Comparison of ENCODE assay signal across 19 cellular contexts in the genomic region with DNA sequence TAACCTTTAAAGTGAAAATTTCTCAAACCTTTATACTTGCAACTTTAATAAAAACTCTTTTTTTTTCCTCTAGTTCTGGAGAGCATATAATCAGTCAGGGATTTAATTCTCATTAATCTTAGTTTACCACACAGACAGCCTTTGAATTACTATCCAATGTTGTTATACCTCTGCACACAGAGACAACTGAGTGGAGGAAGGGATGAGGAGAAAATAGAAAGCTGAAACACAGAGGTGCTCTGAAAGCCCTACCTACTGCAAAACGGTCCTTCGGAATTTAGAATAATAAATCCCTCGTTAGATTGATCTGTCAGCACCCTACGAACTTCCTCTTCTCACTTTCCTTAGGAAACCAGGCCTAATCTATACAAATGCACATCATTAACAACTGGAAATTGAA.
DNase-seq lines count a peak whose midpoint lies in the region; ATAC-seq, FAIRE-seq and TF ChIP-seq lines count a peak whose summit lies in the region.
"Had no signal": no experiment of that assay in that cellular context is flagged by ENCODE, and none has a peak within 500 bp of the region (broad histone marks: within the 10 kb centered on the region; RNA-seq: fewer than 3 reads in every experiment).

No MANE protein-coding gene starts in this region.

- H3K27ac Mint-ChIP-seq in nephron = peak overlapping the region in 2 of 3 experiments; percentile 17 to 45
- H3K27ac Mint-ChIP-seq in natural killer cell treated with Interleukin-12 subunit alpha and Interleukin-12 subunit beta and Interleukin-15 and Interleukin-18, amount 100 ng/mL, for 72 hours = no peak overlapping the region
- H3K27ac Mint-ChIP-seq: CD4-positive, CD25-positive, alpha-beta regulatory T cell had no signal

- no peaks in the 10 kb centered on the region for H3K27me3 Mint-ChIP-seq in nephron (ENCODE audit: low read depth)
- peaks cover 18 to 30% of the 10 kb centered on the region in 2 donors for H3K27me3 Mint-ChIP-seq in natural killer cell treated with Interleukin-12 subunit alpha and Interleukin-12 subunit beta and Interleukin-15 and Interleukin-18, amount 100 ng/mL, for 72 hours
- H3K27me3 Mint-ChIP-seq: CD4-positive, CD25-positive, alpha-beta regulatory T cell had no signal

- H4K20me1 ChIP-seq in K562 (replicated peaks; ENCODE audit: control insufficient read depth, insufficient read depth, low read length) = no peaks in the 10 kb centered on the region

- TF ChIP-seq CTCF in heart right ventricle (IDR thresholded peaks at IDR 0.05) (no peak), K562 (IDR thresholded peaks at IDR 0.05 in 2 of 3, conservative IDR thresholded peaks at IDR 0.05 in 1 of 3; ENCODE audit: insufficient read depth in 2 of 3, low read depth in 1 of 3, low read length in 3 of 3) (no peak), nephron (IDR thresholded peaks at IDR 0.05; ENCODE audit: unreplicated experiment in 3 of 3) (no peak)

- TF ChIP-seq EP300 in K562 (IDR thresholded peaks at IDR 0.05; ENCODE audit: low read length) = no peak

- DNase-seq in heart right ventricle = no peak
- DNase-seq in cardiac septum (ENCODE audit: low spot score) = no peak
- no peak for DNase-seq in K562 (ENCODE audit: extremely low read depth in 1 of 4, low spot score in 3 of 4)
- no peak for DNase-seq in GM12892 (ENCODE audit: insufficient read length)
- DNase-seq in natural killer cell treated with Interleukin-12 subunit alpha and Interleukin-12 subunit beta and Interleukin-15 and Interleukin-18, amount 100 ng/mL, for 72 hours (ENCODE audit: low spot score) = no peak
- no peak for DNase-seq in stimulated activated CD4-positive, alpha-beta T cell treated with anti-CD3 and anti-CD28 coated beads, Interleukin-1b, Interleukin-23, amount 100 ng/mL, for 48 hours
- DNase-seq: CD4-positive, CD25-positive, alpha-beta regulatory T cell; DMS79 treated with DMSO at 0.1 percent for 48 hours; H9; NCI-H1105; NCI-H146; NCI-H2081; NCI-H446; NCI-H526; SHP77 treated with DMSO at 0.1 percent for 48 hours had no signal

- H3K9ac ChIP-seq in K562 (ENCODE audit: insufficient read depth in 1 of 2, low read depth in 2 of 2, low read length in 2 of 2) = no peak overlapping the region
- H3K9ac ChIP-seq: KMS-11 had no signal

- H3K4me3 Mint-ChIP-seq in nephron = no peak overlapping the region
- H3K4me3 Mint-ChIP-seq in natural killer cell treated with Interleukin-12 subunit alpha and Interleukin-12 subunit beta and Interleukin-15 and Interleukin-18, amount 100 ng/mL, for 72 hours = no peak overlapping the region
- H3K4me3 Mint-ChIP-seq: CD4-positive, CD25-positive, alpha-beta regulatory T cell; H9 had no signal

- TF ChIP-seq RAD21 in K562 (CRISPR knock-in tag; conservative IDR thresholded peaks at IDR 0.05 in 1 of 2, IDR thresholded peaks at IDR 0.05 in 1 of 2) = no peak

- H3K36me3 Mint-ChIP-seq in nephron (ENCODE audit: low read depth) = no peaks in the 10 kb centered on the region
- no peaks in the 10 kb centered on the region for H3K36me3 Mint-ChIP-seq in natural killer cell treated with Interleukin-12 subunit alpha and Interleukin-12 subunit beta and Interleukin-15 and Interleukin-18, amount 100 ng/mL, for 72 hours
- H3K36me3 Mint-ChIP-seq: CD4-positive, CD25-positive, alpha-beta regulatory T cell had no signal

- H3K4me1 Mint-ChIP-seq in nephron = peaks cover 15% of the 10 kb centered on the region
- H3K4me1 Mint-ChIP-seq in natural killer cell treated with Interleukin-12 subunit alpha and Interleukin-12 subunit beta and Interleukin-15 and Interleukin-18, amount 100 ng/mL, for 72 hours (ENCODE audit: low read depth in 2 of 2) = no peaks in the 10 kb centered on the region
- H3K4me1 Mint-ChIP-seq: CD4-positive, CD25-positive, alpha-beta regulatory T cell had no signal

- ATAC-seq in heart right ventricle = peak in 4 of 8 donors; percentile 30 to 64 (median 58)
- ATAC-seq in K562 = no peak
- no peak for ATAC-seq in natural killer cell treated with Interleukin-12 subunit alpha and Interleukin-12 subunit beta and Interleukin-15 and Interleukin-18, amount 100 ng/mL, for 72 hours

- H3K9me1 ChIP-seq in K562 (ENCODE audit: control insufficient read depth, insufficient read depth, low read length) = no peaks in the 10 kb centered on the region

- 14 to 32% methylated on average over 4 of the region's 4 CpGs for WGBS in heart right ventricle, 2 donors
- 0% methylated on average over 4 of the region's 4 CpGs for WGBS in K562 (ENCODE audit: insufficient coverage, low coverage, missing lambda C conversion rate)

- H3K4me1 ChIP-seq in heart right ventricle (peaks cover 0 to 63% (median 40%) of the 10 kb centered on the region in 9 donors), K562 (replicated peaks in 1 of 2; ENCODE audit: control insufficient read depth in 2 of 2, insufficient read depth in 2 of 2, low read length in 2 of 2) (no peaks in the 10 kb centered on the region)

- H3K4me3 ChIP-seq in heart right ventricle (peak overlapping the region in 2 of 10 donors; percentile 6 to 9), K562 (no peak overlapping the region)
- H3K4me3 ChIP-seq: SK-N-MC had no signal

- in situ Hi-C loops in K562 (cut with MboI) = no loop called here

- no peaks in the 10 kb centered on the region for H3K9me3 Mint-ChIP-seq in nephron
- H3K9me3 Mint-ChIP-seq in natural killer cell treated with Interleukin-12 subunit alpha and Interleukin-12 subunit beta and Interleukin-15 and Interleukin-18, amount 100 ng/mL, for 72 hours = no peaks in the 10 kb centered on the region
- H3K9me3 Mint-ChIP-seq: H9 had no signal

- no peak overlapping the region for H2AFZ ChIP-seq in K562 (ENCODE audit: low read depth, low read length)

- CTCF ChIA-PET in K562 (lab: Yijun Ruan, JAX; ENCODE audit: low intra/inter-chr PET ratio) = no interaction called here

- TF ChIP-seq POLR2A in K562 (conservative IDR thresholded peaks at IDR 0.05) = no peak
- TF ChIP-seq POLR2A in GM12892 (IDR thresholded peaks at IDR 0.05; ENCODE audit: low read depth, low read length) = no peak

- no peaks in the 10 kb centered on the region for H3K36me3 ChIP-seq in heart right ventricle
- H3K36me3 ChIP-seq in K562 (ENCODE audit: control insufficient read depth, insufficient read depth, low read length) = no peaks in the 10 kb centered on the region

- BruUV-seq in K562 (replicated peaks; lab: Mats Ljungman, UMichigan) = no TSS peak

- intact Hi-C loops in heart right ventricle (cut with DNase I) (no loop called here), cardiac septum (cut with DNase I) (no loop called here), K562 (cut with micrococcal nuclease) (no loop called here)

- H3K4me2 ChIP-seq in K562 (ENCODE audit: insufficient read depth, low read length) = no peak overlapping the region
- H3K4me2 ChIP-seq: KMS-11 had no signal

- H3K27me3 ChIP-seq in heart right ventricle (no peaks in the 10 kb centered on the region), K562 (ENCODE audit: control insufficient read depth in 2 of 2, insufficient read depth in 2 of 2, low read length in 2 of 2) (no peaks in the 10 kb centered on the region)

- POLR2A ChIA-PET in K562 (lab: Yijun Ruan, JAX) = no interaction called here

- H3K9me3 ChIP-seq in heart right ventricle (no peaks in the 10 kb centered on the region), K562 (replicated peaks; ENCODE audit: control insufficient read depth, insufficient read depth, low read depth, low read length) (no peaks in the 10 kb centered on the region)

- no peaks in the 10 kb centered on the region for H3K79me2 ChIP-seq in K562 (ENCODE audit: control insufficient read depth, insufficient read depth, low read length)

- FAIRE-seq in K562 (lab: Jason Lieb, UNC) = no peak
- FAIRE-seq in GM12892 (lab: Jason Lieb, UNC) = no peak
- FAIRE-seq: GM12891 had no signal

- H3K27ac ChIP-seq in heart right ventricle (peak overlapping the region in 8 of 10 donors; percentile 16 to 62 (median 36)), K562 (ENCODE audit: extremely low read depth, low read depth, low read length) (no peak overlapping the region)
- H3K27ac ChIP-seq: KMS-11, SK-N-MC had no signal

TF ChIP-seq in K562, 482 proteins besides CTCF, POLR2A, EP300 and RAD21:
- TF ChIP-seq MEIS2 (IDR thresholded peaks at IDR 0.05; ENCODE audit: partially characterized antibody) (peak; percentile 17), NFIC (IDR thresholded peaks at IDR 0.05) (no peak)

Comparison
In these comparisons a context has a peak if more than half of its experiments do, and no peak if none do; other contexts are left out.
1. H3K27ac Mint-ChIP-seq: peak in nephron (2 of 3); none in natural killer cell treated with Interleukin-12 subunit alpha and Interleukin-12 subunit beta and Interleukin-15 and Interleukin-18, amount 100 ng/mL, for 72 hours (0 of 2).